8 cellular contexts compared by ENCODE assay signal in genomic region chr5:138212828-138213160, GRCh38. TPM values are rescaled to one million over a fixed set of nuclear protein-coding genes. Genes with fewer than 3 reads are reported as not detected.
DNase-seq lines count a peak whose midpoint lies in the region; ATAC-seq and TF ChIP-seq lines count a peak whose summit lies in the region.

No MANE protein-coding gene starts in this region.

- 0% methylated on average over 8 of the region's 8 CpGs; no CpG with 5 or more reads in 1 of the 2 donors for WGBS in body of pancreas, 2 donors

- H3K4me3 Mint-ChIP-seq in CD14-positive monocyte: peak overlapping the region; percentile 98 to 100

- H3K4me1 ChIP-seq in body of pancreas (peaks cover 25% of the 10 kb centered on the region), thoracic aorta (ENCODE audit: control insufficient read depth in 1 of 2, low read depth in 2 of 2) (peaks cover 20 to 27% of the 10 kb centered on the region in 2 donors)

- peak overlapping the region; percentile 93 to 100 for H3K4me3 ChIP-seq in body of pancreas
- peak overlapping the region; percentile 83 for H3K4me3 ChIP-seq in thoracic aorta

- peaks cover 0 to 1% (median 0%) of the 10 kb centered on the region in 3 donors for H3K27me3 Mint-ChIP-seq in CD14-positive monocyte (ENCODE audit: low read depth in 3 of 3)

- H3K27ac ChIP-seq in body of pancreas (peak overlapping the region in 3 of 4 donors; percentile 71 to 72 (median 72)), thoracic aorta (peak overlapping the region; percentile 52 to 79)

- intact Hi-C loops in CD14-positive monocyte (cut with micrococcal nuclease): loop anchor here (5.0 to 10.0 kb wide), 3 partner anchors 35 to 125 kb away; partner anchors contain the start of genes FAM53C (in 2 of the 2), BRD8 (in 1 of the 2), CDC25C (in 1 of the 2) and KIF20A (in 1 of the 2)
- intact Hi-C loops in body of pancreas (cut with DNase I): no loop called here
- intact Hi-C loops in left colon (cut with DNase I, micrococcal nuclease): loop anchor here in 1 of 2 donors (5.0 kb wide), 1 partner anchor 35 kb away; the partner anchor contains the start of genes BRD8 and KIF20A

- no peaks in the 10 kb centered on the region for H3K9me3 Mint-ChIP-seq in CD14-positive monocyte

- ATAC-seq in GM19372 (IDR thresholded peaks at IDR 0.05; ENCODE audit: low read depth, unreplicated experiment) (peak; percentile 21), body of pancreas (peak; percentile 8), left colon (peak; percentile 53), thoracic aorta (ENCODE audit: insufficient number of reproducible peaks, low FRiP score, low read depth) (no peak)

- H3K4me1 Mint-ChIP-seq in CD14-positive monocyte: peaks cover 14% of the 10 kb centered on the region

- DNase-seq in CD14-positive monocyte (ENCODE audit: low spot score) (no peak), HPDE6-E6E7 (ENCODE audit: extremely low spot score) (peak; percentile 13), body of pancreas (peak in 1 of 4 donors; percentile 12), left colon (no peak), thoracic aorta (ENCODE audit: low spot score) (no peak), NK-92 (lab: John Stamatoyannopoulos, UW; ENCODE audit: unreplicated experiment) (no peak), NCI-H226 (no peak)

- TF ChIP-seq CTCF in CD14-positive monocyte (IDR thresholded peaks at IDR 0.05) (no peak), body of pancreas (IDR thresholded peaks at IDR 0.05) (no peak), thoracic aorta (IDR thresholded peaks at IDR 0.05) (no peak)

- H3K36me3 ChIP-seq in body of pancreas (replicated peaks in 1 of 2; ENCODE audit: insufficient read depth in 1 of 2, low read depth in 2 of 2): peaks cover 0 to 2% of the 10 kb centered on the region in 2 donors
- H3K36me3 ChIP-seq in thoracic aorta: peaks cover 4% of the 10 kb centered on the region

- peak overlapping the region; percentile 92 to 99 (median 97) for H3K27ac Mint-ChIP-seq in CD14-positive monocyte

- H3K27me3 ChIP-seq in body of pancreas (no peaks in the 10 kb centered on the region), thoracic aorta (replicated peaks; ENCODE audit: insufficient read depth) (no peaks in the 10 kb centered on the region)

- peaks cover 8 to 16% of the 10 kb centered on the region in 2 donors for H3K36me3 Mint-ChIP-seq in CD14-positive monocyte

- no peak for TF ChIP-seq POLR2A in body of pancreas (IDR thresholded peaks at IDR 0.05)

- no peaks in the 10 kb centered on the region for H3K9me3 ChIP-seq in body of pancreas
- H3K9me3 ChIP-seq in thoracic aorta: no peaks in the 10 kb centered on the region

RNA-seq across cellular contexts. Expression of gene CDC23, which starts 0.3 kb away (rescaled TPM):
- polyA plus RNA-seq in CD14-positive monocyte: 10 to 100 TPM; 12.8 to 15.9 TPM
- total RNA-seq in body of pancreas (10 to 100 TPM in 1 of 2 donors, 1 to 10 TPM in 1; 6.6 to 16.6 TPM), left colon (10 to 100 TPM; 13.9 to 14.9 TPM), thoracic aorta (10 to 100 TPM; 13.5 to 17.7 TPM)

RNA-seq across cellular contexts. Expression of gene KIF20A, which starts 33.9 kb away (rescaled TPM):
- not detected for polyA plus RNA-seq in CD14-positive monocyte
- total RNA-seq in body of pancreas (under 1 TPM in 1 of 2 donors, not detected in 1; 0.26 TPM), left colon (1 to 10 TPM; 4.0 to 6.5 TPM), thoracic aorta (1 to 10 TPM in 1 of 2 donors, under 1 TPM in 1; 0.78 to 1.1 TPM)

RNA-seq across cellular contexts. Expression of gene BRD8, which starts 34.4 kb away (rescaled TPM):
- polyA plus RNA-seq in CD14-positive monocyte: 10 to 100 TPM in 1 of 2 donors, 1 to 10 TPM in 1; 9.8 to 17.6 TPM
- total RNA-seq in body of pancreas (10 to 100 TPM; 44.9 to 52.1 TPM), left colon (10 to 100 TPM; 29.6 to 33.8 TPM), thoracic aorta (10 to 100 TPM; 34.7 to 71.7 TPM)
